9 cellular contexts compared by ENCODE assay signal in genomic region chr6:29589423-29590048, GRCh38. TPM values are rescaled to one million over a fixed set of nuclear protein-coding genes. Genes with fewer than 3 reads are reported as not detected.
A peak's percentile ranks its signal among the peaks of the same experiment; 100 is the strongest.
DNase-seq lines count a peak whose midpoint lies in the region; ATAC-seq and TF ChIP-seq lines count a peak whose summit lies in the region.
"Had no signal": no experiment of that assay in that cellular context is flagged by ENCODE, and none has a peak within 500 bp of the region (broad histone marks: within the 10 kb centered on the region; RNA-seq: fewer than 3 reads in every experiment).

No MANE protein-coding gene starts in this region.

- ATAC-seq in HG02642 (IDR thresholded peaks at IDR 0.05; ENCODE audit: poor library complexity, unreplicated experiment): no peak

- POLR2A ChIA-PET in Caco-2 (lab: Charles Lee) (no interaction called here), HEK293 (lab: Yijun Ruan, JAX) (interaction anchor here (0.6 kb wide), 1 partner anchor 39 kb away, joined by 3 read pairs; no protein-coding TSS in a partner anchor)

- H3K4me1 ChIP-seq in Caco-2 (no peaks in the 10 kb centered on the region), HEK293 (ENCODE audit: control insufficient read depth, insufficient read depth, low read length) (peaks cover 13% of the 10 kb centered on the region), ovary (ENCODE audit: insufficient read depth) (peaks cover 2% of the 10 kb centered on the region)

- peak; percentile 83 to 88 for TF ChIP-seq CTCF in Caco-2 (IDR thresholded peaks at IDR 0.05; ENCODE audit: insufficient read depth in 1 of 2, low read depth in 1 of 2, low read length in 1 of 2, severe bottlenecking in 1 of 2, unreplicated experiment in 1 of 2)
- peak; percentile 83 for TF ChIP-seq CTCF in HEK293 (tag by site-specific recombination; IDR thresholded peaks at IDR 0.05)
- TF ChIP-seq CTCF in ovary (IDR thresholded peaks at IDR 0.05): peak; percentile 46 to 71 (median 70)

- peak in 1 of 2 experiments; percentile 62 for DNase-seq in Caco-2
- DNase-seq in OCI-M1 (lab: John Stamatoyannopoulos, UW): peak; percentile 84
- DNase-seq in activated T-cell treated with anti-CD3 and anti-CD28 coated beads, Interleukin-2, amount 50 U/mL, for 48 hours: peak; percentile 53 to 60
- DNase-seq in fibroblast of the conjunctiva (ENCODE audit: low read depth): peak; percentile 17
- no peak for DNase-seq in ovary
- no peak for DNase-seq in cortex of kidney (lab: John Stamatoyannopoulos, UW)

- intact Hi-C loops in Caco-2 (cut with micrococcal nuclease; ENCODE audit: unreplicated experiment) (loop anchor here (1.0 to 2.0 kb wide), 2 partner anchors 163 to 175 kb away; partner anchors contain the start of gene OR12D1), ovary (cut with DNase I) (no loop called here)

- H3K27ac ChIP-seq in HEK293 (ENCODE audit: extremely low read depth, low read depth, low read length) (no peak overlapping the region), ovary (no peak overlapping the region)

- no peak overlapping the region for H3K4me3 Mint-ChIP-seq in Caco-2 (ENCODE audit: unreplicated experiment)

- CTCF ChIA-PET in Caco-2 (lab: Charles Lee): interaction anchor here (1.2 to 1.5 kb wide), 2 partner anchors 58 to 162 kb away, joined by 3 to 7 read pairs; no protein-coding TSS in a partner anchor
- CTCF ChIA-PET in HEK293 (lab: Yijun Ruan, JAX): interaction anchor here (0.6 to 3.2 kb wide), 53 partner anchors 9 to 752 kb away, joined by 3 to 36 read pairs (median 4); partner anchors contain the start of genes OR10C1, OR11A1, OR12D1 and OR12D3

- peaks cover 20% of the 10 kb centered on the region for H3K27me3 Mint-ChIP-seq in Caco-2 (ENCODE audit: insufficient read depth, unreplicated experiment)

- H3K27me3 ChIP-seq in Caco-2 (replicated peaks; ENCODE audit: control insufficient read depth, insufficient read depth, low read length) (no peaks in the 10 kb centered on the region), ovary (no peaks in the 10 kb centered on the region)

- H3K4me3 ChIP-seq in Caco-2 (ENCODE audit: low read depth, low read length) (no peak overlapping the region), HEK293 (ENCODE audit: low read depth, low read length) (no peak overlapping the region), ovary (no peak overlapping the region)

- H3K36me3 Mint-ChIP-seq in Caco-2 (ENCODE audit: insufficient read depth, unreplicated experiment): no peaks in the 10 kb centered on the region

- no peaks in the 10 kb centered on the region for H3K4me1 Mint-ChIP-seq in Caco-2 (ENCODE audit: low read depth, unreplicated experiment)

- no peak for TF ChIP-seq EP300 in ovary (IDR thresholded peaks at IDR 0.05)

- H3K36me3 ChIP-seq in Caco-2 (ENCODE audit: control insufficient read depth, insufficient read depth, low read length) (no peaks in the 10 kb centered on the region), HEK293 (ENCODE audit: control insufficient read depth in 2 of 2, insufficient read depth in 1 of 2, low read length in 2 of 2) (no peaks in the 10 kb centered on the region), ovary (no peaks in the 10 kb centered on the region)

- WGBS in ovary, 3 donors: 5 to 7% (median 5%) methylated on average over 3 of the region's 3 CpGs

- no peaks in the 10 kb centered on the region for H3K9me3 ChIP-seq in Caco-2
- H3K9me3 ChIP-seq in HEK293 (ENCODE audit: control insufficient read depth, insufficient read depth, low read depth, low read length): no peaks in the 10 kb centered on the region
- no peaks in the 10 kb centered on the region for H3K9me3 ChIP-seq in ovary

- no TSS peak for BruUV-seq in Caco-2 (replicated peaks; lab: Mats Ljungman, UMichigan)

- no peaks in the 10 kb centered on the region for H3K9me3 Mint-ChIP-seq in Caco-2 (ENCODE audit: unreplicated experiment)

- H3K27ac Mint-ChIP-seq in Caco-2 (ENCODE audit: unreplicated experiment): no peak overlapping the region

- TF ChIP-seq POLR2A in ovary (IDR thresholded peaks at IDR 0.05): no peak

TF ChIP-seq in HEK293, 187 proteins besides CTCF, POLR2A, EP300 and RAD21:
- TF ChIP-seq ZNF664 (tag by site-specific recombination; IDR thresholded peaks at IDR 0.05): no peak
- TF ChIP-seq, protein P1, sequence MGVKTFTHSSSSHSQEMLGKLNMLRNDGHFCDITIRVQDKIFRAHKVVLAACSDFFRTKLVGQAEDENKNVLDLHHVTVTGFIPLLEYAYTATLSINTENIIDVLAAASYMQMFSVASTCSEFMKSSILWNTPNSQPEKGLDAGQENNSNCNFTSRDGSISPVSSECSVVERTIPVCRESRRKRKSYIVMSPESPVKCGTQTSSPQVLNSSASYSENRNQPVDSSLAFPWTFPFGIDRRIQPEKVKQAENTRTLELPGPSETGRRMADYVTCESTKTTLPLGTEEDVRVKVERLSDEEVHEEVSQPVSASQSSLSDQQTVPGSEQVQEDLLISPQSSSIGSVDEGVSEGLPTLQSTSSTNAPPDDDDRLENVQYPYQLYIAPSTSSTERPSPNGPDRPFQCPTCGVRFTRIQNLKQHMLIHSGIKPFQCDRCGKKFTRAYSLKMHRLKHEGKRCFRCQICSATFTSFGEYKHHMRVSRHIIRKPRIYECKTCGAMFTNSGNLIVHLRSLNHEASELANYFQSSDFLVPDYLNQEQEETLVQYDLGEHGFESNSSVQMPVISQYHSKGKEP (tag by site-specific recombination; IDR thresholded peaks at IDR 0.05): no peak
- no peak for TF ChIP-seq ZNF292 (tag by site-specific recombination; IDR thresholded peaks at IDR 0.05; ENCODE audit: borderline replicate concordance, low read depth)
- TF ChIP-seq ZNF792 (tag by site-specific recombination; IDR thresholded peaks at IDR 0.05): no peak
- TF ChIP-seq ZNF654 (tag by site-specific recombination; IDR thresholded peaks at IDR 0.05; ENCODE audit: low read depth): peak; percentile 96
- TF ChIP-seq ZNF350 (tag by site-specific recombination; IDR thresholded peaks at IDR 0.05): no peak
- TF ChIP-seq ZEB2 (tag by site-specific recombination; IDR thresholded peaks at IDR 0.05): 0 out of 2 replicates have a peak, but pooled peaks have one; percentile 30

RNA-seq across cellular contexts. Expression of gene OR2H2, which starts 4.6 kb away (rescaled TPM):
- total RNA-seq in Caco-2 (2022): not detected in 2 replicates
- not detected for total RNA-seq in ovary
- not detected for polyA plus RNA-seq in ovary
- total RNA-seq: T-helper 2 cell treated with Interferon-gamma antibody and Interleukin-4, amounts not matched to agents 100 ng/mL and 5 ng/mL, for 36 hours had no signal

RNA-seq across cellular contexts. Expression of gene UBD, which starts 30.0 kb away (rescaled TPM):
- total RNA-seq in Caco-2 (2022) (4.9 and 8.2 TPM in 2 replicates), ovary (under 1 TPM in 6 of 7 donors, not detected in 1; 0.22 to 0.60 (median 0.34) TPM)
- polyA plus RNA-seq in ovary: 1 to 10 TPM in 1 of 2 donors, not detected in 1; 4.2 TPM

RNA-seq across cellular contexts. Expression of gene GABBR1, which starts 43.4 kb away (rescaled TPM):
- total RNA-seq in Caco-2 (2022): 3.3 and 4.1 TPM in 2 replicates
- total RNA-seq in ovary: 10 to 100 TPM; 23.0 to 80.0 (median 58.0) TPM
- 10 to 100 TPM; 41.3 to 48.5 TPM for polyA plus RNA-seq in ovary

Comparison
In these comparisons a context has a peak if more than half of its experiments do, and no peak if none do; other contexts are left out.
1. DNase-seq: peak in OCI-M1 (single experiment), activated T-cell treated with anti-CD3 and anti-CD28 coated beads, Interleukin-2, amount 50 U/mL, for 48 hours (2 of 2) and fibroblast of the conjunctiva (single experiment); none in ovary (0 of 5) and cortex of kidney (single experiment).
2. Peak in every context shown above with its lines, with median percentiles within 50 percentile points of each other: CTCF ChIP-seq.